24 cellular contexts compared by ENCODE assay signal in genomic region chr5:133723651-133724366, GRCh38.
"Had no signal": no experiment of that assay in that cellular context is flagged by ENCODE, and none has a peak within 500 bp of the region (broad histone marks: within the 10 kb centered on the region; RNA-seq: fewer than 3 reads in every experiment).

No MANE protein-coding gene starts in this region.

- H3K27ac ChIP-seq: breast epithelium, SK-N-MC had no signal

- H3K36me3 ChIP-seq: breast epithelium had no signal

- H3K4me1 ChIP-seq: breast epithelium had no signal

- H3K4me3 ChIP-seq: breast epithelium, SK-N-MC had no signal

- DNase-seq: activated B cell treated with CpG ODN at 0.5 μM for 24 hours; activated CD4-positive, alpha-beta T cell treated with anti-CD3 and anti-CD28 coated beads for 1 hour; activated CD4-positive, alpha-beta T cell treated with anti-CD3 and anti-CD28 coated beads, Interleukin-2, amount 10 ng/mL, durations not matched to agents 24 days and 14 days; activated CD4-positive, alpha-beta T cell treated with anti-CD3 and anti-CD28 coated beads, Interleukin-2, amount 50 U/mL, for 48 hours; activated naive CD4-positive, alpha-beta T cell; activated T-cell treated with anti-CD3 and anti-CD28 coated beads, Interleukin-2, amount 50 U/mL, for 1 hour; aorta; KG1; NCI-H1092 treated with DMSO at 0.1 percent for 48 hours; NCI-H1417 treated with DMSO at 0.1 percent for 48 hours; NCI-H1694; NCI-H2029; NCI-H2107; NCI-H345; NCI-H510A; NCI-H69; NK-92 treated with Interleukin-12 subunit alpha and Interleukin-12 subunit beta, amount 100 ng/mL, for 24 hours; OCI-M1; RPMI8226; T-cell; T-helper 2 cell; T1000 had no signal

- H3K27me3 ChIP-seq: breast epithelium had no signal
